In the genomic region with DNA sequence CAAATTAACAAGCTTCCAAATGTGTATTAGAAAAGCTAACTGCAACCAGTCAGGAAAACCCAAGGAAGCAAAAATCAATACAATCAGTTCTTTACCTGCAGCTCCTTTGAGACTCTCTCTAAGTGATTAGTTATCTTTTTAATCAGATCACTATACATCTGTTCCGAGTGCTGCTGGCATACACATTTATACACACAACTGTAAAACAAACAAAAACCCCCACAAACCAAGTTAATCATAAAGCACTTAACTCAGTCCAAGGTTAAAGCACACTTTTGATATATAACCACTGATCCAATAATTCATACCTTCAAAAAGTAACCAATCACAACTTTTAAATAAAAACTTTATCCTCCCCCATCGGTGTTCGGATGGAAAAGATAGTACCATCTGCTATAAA, we compare ENCODE assay signal across 14 cellular contexts. TPM values are rescaled to one million over a fixed set of nuclear protein-coding genes. Genes with fewer than 3 reads are reported as not detected.
DNase-seq lines count a peak whose midpoint lies in the region; ATAC-seq and TF ChIP-seq lines count a peak whose summit lies in the region.
"Had no signal": no experiment of that assay in that cellular context is flagged by ENCODE, and none has a peak within 500 bp of the region (broad histone marks: within the 10 kb centered on the region; RNA-seq: fewer than 3 reads in every experiment).

No MANE protein-coding gene starts in this region.

- H3K9me3 ChIP-seq in colonic mucosa (no peaks in the 10 kb centered on the region), skeletal muscle tissue (ENCODE audit: control insufficient read depth in 3 of 3, low read length in 3 of 3) (no peaks in the 10 kb centered on the region), Caco-2 (no peaks in the 10 kb centered on the region), osteoblast (ENCODE audit: low read depth, low read length) (no peaks in the 10 kb centered on the region)

- H3K4me1 ChIP-seq in colonic mucosa (peaks cover 17% of the 10 kb centered on the region), skeletal muscle tissue (ENCODE audit: control insufficient read depth in 3 of 3, insufficient read depth in 3 of 3, low read length in 3 of 3) (peaks cover 27 to 44% (median 34%) of the 10 kb centered on the region in 3 donors), Caco-2 (peaks cover 21% of the 10 kb centered on the region), osteoblast (ENCODE audit: insufficient read depth, low read length) (peaks cover 5% of the 10 kb centered on the region)

- H3K27me3 ChIP-seq in colonic mucosa (no peaks in the 10 kb centered on the region), skeletal muscle tissue (ENCODE audit: control insufficient read depth in 3 of 3, insufficient read depth in 3 of 3, low read length in 3 of 3) (no peaks in the 10 kb centered on the region), Caco-2 (replicated peaks; ENCODE audit: control insufficient read depth, insufficient read depth, low read length) (no peaks in the 10 kb centered on the region), osteoblast (ENCODE audit: insufficient read depth, low read length) (no peaks in the 10 kb centered on the region)

- peak overlapping the region; percentile 71 for H3K27ac ChIP-seq in colonic mucosa
- peak overlapping the region; percentile 63 for H3K27ac ChIP-seq in skeletal muscle tissue (ENCODE audit: low read depth, low read length)
- H3K27ac ChIP-seq in osteoblast (ENCODE audit: low read depth, low read length): no peak overlapping the region
- H3K27ac ChIP-seq: KMS-11 had no signal

- no peak overlapping the region for H2AFZ ChIP-seq in osteoblast (ENCODE audit: low read length)

- peaks cover 43% of the 10 kb centered on the region for H3K4me1 Mint-ChIP-seq in activated CD8-positive, alpha-beta memory T cell treated with anti-CD3 and anti-CD28 coated beads, Interleukin-2, amount 10 ng/mL, durations not matched to agents 7 days and 5 days
- H3K4me1 Mint-ChIP-seq in Caco-2 (ENCODE audit: low read depth, unreplicated experiment): peaks cover 25% of the 10 kb centered on the region
- H3K4me1 Mint-ChIP-seq in type B pancreatic cell (ENCODE audit: unreplicated experiment): peaks cover 40% of the 10 kb centered on the region

- DNase-seq in activated CD8-positive, alpha-beta memory T cell treated with anti-CD3 and anti-CD28 coated beads, Interleukin-2, amount 10 ng/mL, durations not matched to agents 7 days and 5 days: no peak
- no peak for DNase-seq in activated CD8-positive, alpha-beta memory T cell treated with anti-CD3 and anti-CD28 coated beads for 24 hours
- DNase-seq in NCI-H82 treated with DMSO at 0.1 percent for 48 hours (lab: John Stamatoyannopoulos, UW; ENCODE audit: unreplicated experiment) (peak; percentile 64), colonic mucosa (no peak), Caco-2 (no peak), osteoblast (ENCODE audit: insufficient read length, low spot score, missing footprints) (no peak), type B pancreatic cell (ENCODE audit: extremely low spot score, unreplicated experiment) (no peak)
- DNase-seq: ACHN, left ventricle myocardium superior, NCI-H1436 treated with DMSO at 0.1 percent for 48 hours, NCI-H748 treated with DMSO at 0.1 percent for 48 hours, SHP77 had no signal

- no peaks in the 10 kb centered on the region for H3K36me3 Mint-ChIP-seq in activated CD8-positive, alpha-beta memory T cell treated with anti-CD3 and anti-CD28 coated beads, Interleukin-2, amount 10 ng/mL, durations not matched to agents 7 days and 5 days
- H3K36me3 Mint-ChIP-seq in Caco-2 (ENCODE audit: insufficient read depth, unreplicated experiment) (peaks cover 6% of the 10 kb centered on the region), type B pancreatic cell (peaks cover 4% of the 10 kb centered on the region)

- H3K9ac ChIP-seq in colonic mucosa (ENCODE audit: low read depth in 2 of 2, low read length in 2 of 2): no peak overlapping the region
- H3K9ac ChIP-seq in skeletal muscle tissue (ENCODE audit: low read depth in 1 of 3, low read length in 3 of 3): no peak overlapping the region
- H3K9ac ChIP-seq: KMS-11 had no signal

- CTCF ChIA-PET in activated CD8-positive, alpha-beta memory T cell treated with anti-CD3 and anti-CD28 coated beads, Interleukin-2, amount 10 ng/mL, durations not matched to agents 7 days and 5 days (lab: Charles Lee): interaction anchor here (0.6 kb wide), 1 partner anchor 161 kb away, joined by 3 read pairs; no protein-coding TSS in a partner anchor
- CTCF ChIA-PET in Caco-2 (lab: Charles Lee): no interaction called here

- no peak for TF ChIP-seq CTCF in colonic mucosa (IDR thresholded peaks at IDR 0.05)
- no peak for TF ChIP-seq CTCF in Caco-2 (IDR thresholded peaks at IDR 0.05; ENCODE audit: insufficient read depth in 1 of 2, low read depth in 1 of 2, low read length in 1 of 2, severe bottlenecking in 1 of 2, unreplicated experiment in 1 of 2)
- no peak for TF ChIP-seq CTCF in osteoblast (IDR thresholded peaks at IDR 0.05; ENCODE audit: extremely low read depth, low read depth, low read length)
- no peak for TF ChIP-seq CTCF in type B pancreatic cell (conservative IDR thresholded peaks at IDR 0.05)

- H3K27ac Mint-ChIP-seq in activated CD8-positive, alpha-beta memory T cell treated with anti-CD3 and anti-CD28 coated beads, Interleukin-2, amount 10 ng/mL, durations not matched to agents 7 days and 5 days: peak overlapping the region; percentile 37
- H3K27ac Mint-ChIP-seq in Caco-2 (ENCODE audit: unreplicated experiment) (no peak overlapping the region), type B pancreatic cell (no peak overlapping the region)

- no peak for ATAC-seq in activated CD8-positive, alpha-beta memory T cell treated with anti-CD3 and anti-CD28 coated beads, Interleukin-2, amount 10 ng/mL, durations not matched to agents 7 days and 5 days

- H3K9me3 Mint-ChIP-seq in activated CD8-positive, alpha-beta memory T cell treated with anti-CD3 and anti-CD28 coated beads, Interleukin-2, amount 10 ng/mL, durations not matched to agents 7 days and 5 days (ENCODE audit: low read depth): no peaks in the 10 kb centered on the region
- H3K9me3 Mint-ChIP-seq in Caco-2 (ENCODE audit: unreplicated experiment): no peaks in the 10 kb centered on the region
- no peaks in the 10 kb centered on the region for H3K9me3 Mint-ChIP-seq in type B pancreatic cell

- intact Hi-C loops in colonic mucosa (cut with DNase I) (no loop called here), Caco-2 (cut with micrococcal nuclease; ENCODE audit: unreplicated experiment) (no loop called here)

- POLR2A ChIA-PET in Caco-2 (lab: Charles Lee): no interaction called here

- H3K4me2 ChIP-seq in osteoblast (ENCODE audit: insufficient read depth, low read length): no peak overlapping the region
- H3K4me2 ChIP-seq: KMS-11 had no signal

- H3K79me2 ChIP-seq in osteoblast (ENCODE audit: insufficient read depth, low read length): peaks cover 76% of the 10 kb centered on the region

- no peaks in the 10 kb centered on the region for H3K27me3 Mint-ChIP-seq in activated CD8-positive, alpha-beta memory T cell treated with anti-CD3 and anti-CD28 coated beads, Interleukin-2, amount 10 ng/mL, durations not matched to agents 7 days and 5 days
- H3K27me3 Mint-ChIP-seq in Caco-2 (ENCODE audit: insufficient read depth, unreplicated experiment): no peaks in the 10 kb centered on the region
- H3K27me3 Mint-ChIP-seq in type B pancreatic cell: no peaks in the 10 kb centered on the region

- peaks cover 21% of the 10 kb centered on the region for H4K20me1 ChIP-seq in osteoblast (ENCODE audit: insufficient read depth, low read length)

- BruUV-seq in Caco-2 (replicated peaks; lab: Mats Ljungman, UMichigan): no TSS peak

- no peaks in the 10 kb centered on the region for H3K36me3 ChIP-seq in colonic mucosa
- no peaks in the 10 kb centered on the region for H3K36me3 ChIP-seq in skeletal muscle tissue (ENCODE audit: control insufficient read depth in 3 of 3, insufficient read depth in 3 of 3, low read length in 3 of 3)
- H3K36me3 ChIP-seq in Caco-2 (ENCODE audit: control insufficient read depth, insufficient read depth, low read length): no peaks in the 10 kb centered on the region
- H3K36me3 ChIP-seq in osteoblast (ENCODE audit: insufficient read depth, low read length): no peaks in the 10 kb centered on the region

- H3K4me3 ChIP-seq in colonic mucosa (no peak overlapping the region), skeletal muscle tissue (ENCODE audit: low read length in 3 of 3) (no peak overlapping the region), Caco-2 (ENCODE audit: low read depth, low read length) (no peak overlapping the region), osteoblast (ENCODE audit: insufficient read depth, low read length) (no peak overlapping the region)

- H3K4me3 Mint-ChIP-seq in activated CD8-positive, alpha-beta memory T cell treated with anti-CD3 and anti-CD28 coated beads, Interleukin-2, amount 10 ng/mL, durations not matched to agents 7 days and 5 days: no peak overlapping the region
- no peak overlapping the region for H3K4me3 Mint-ChIP-seq in Caco-2 (ENCODE audit: unreplicated experiment)
- no peak overlapping the region for H3K4me3 Mint-ChIP-seq in type B pancreatic cell

RNA-seq across cellular contexts. Expression of gene CACUL1, which starts 25.6 kb away (rescaled TPM):
- total RNA-seq in activated CD8-positive, alpha-beta memory T cell treated with anti-CD3 and anti-CD28 coated beads, Interleukin-2, amount 10 ng/mL, durations not matched to agents 7 days and 5 days: 10 to 100 TPM; 25.6 to 26.4 TPM
- total RNA-seq in colonic mucosa (10 to 100 TPM; 37.9 to 49.3 TPM), skeletal muscle tissue (17.7 TPM), Caco-2 (2022) (39.2 and 42.7 TPM in 2 replicates), osteoblast (32.6 and 39.2 TPM in 2 replicates), type B pancreatic cell (ENCODE audit: low replicate concordance) (42.9 and 50.8 TPM in 2 replicates)
